ENCODE assay signal across 8 cellular contexts in the genomic region with DNA sequence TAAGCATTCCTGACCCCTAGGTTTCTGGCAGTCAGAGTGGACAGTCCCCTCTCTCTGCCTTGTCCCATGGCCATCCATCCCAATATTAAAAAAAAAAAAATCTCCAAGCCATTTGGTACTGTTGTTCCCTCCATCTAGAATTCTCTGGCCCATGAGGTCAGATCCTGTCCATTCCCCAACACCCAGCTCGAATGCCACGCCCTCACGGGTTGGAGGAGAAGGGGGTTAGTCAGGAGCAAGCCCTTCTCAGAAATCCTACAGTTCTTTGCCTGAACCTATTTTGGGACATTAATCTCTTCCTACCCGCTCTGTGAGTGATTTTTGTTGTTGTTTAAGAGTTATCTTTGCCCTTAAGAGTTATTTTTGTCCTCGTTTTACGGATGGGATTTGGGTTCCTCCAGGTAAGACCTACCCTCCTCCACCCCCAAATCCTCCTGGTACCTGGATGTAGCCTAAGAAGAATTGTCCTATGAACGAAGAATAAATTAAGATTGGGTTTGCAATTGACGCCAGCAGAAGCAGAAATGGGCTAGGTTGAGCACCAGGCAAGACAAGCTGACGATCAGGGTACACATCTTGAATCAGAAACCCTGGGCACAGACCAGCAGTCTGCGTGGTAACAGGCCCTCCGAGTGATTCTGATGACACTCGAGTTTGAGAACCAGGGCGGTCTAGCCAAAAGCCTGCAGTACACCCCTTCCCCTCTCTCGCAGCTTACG. TPM values are rescaled to one million over a fixed set of nuclear protein-coding genes. Genes with fewer than 3 reads are reported as not detected.
DNase-seq lines count a peak whose midpoint lies in the region; ATAC-seq, FAIRE-seq and TF ChIP-seq lines count a peak whose summit lies in the region.

No MANE protein-coding gene starts in this region.

- no peaks in the 10 kb centered on the region for H4K20me1 ChIP-seq in astrocyte (ENCODE audit: insufficient read depth, low read length)

- peak overlapping the region; percentile 88 for H3K4me2 ChIP-seq in astrocyte (ENCODE audit: low read length)

- intact Hi-C loops in activated CD4-positive, alpha-beta memory T cell treated with anti-CD3 and anti-CD28 coated beads for 36 hours (cut with micrococcal nuclease): no loop called here
- intact Hi-C loops in stomach (cut with DNase I; ENCODE audit: low total_unique reads): no loop called here

- peaks cover 37% of the 10 kb centered on the region for H3K27me3 Mint-ChIP-seq in activated CD4-positive, alpha-beta memory T cell treated with anti-CD3 and anti-CD28 coated beads for 36 hours
- H3K27me3 Mint-ChIP-seq in activated CD4-positive, alpha-beta memory T cell treated with anti-CD3 and anti-CD28 coated beads, Interleukin-2, amount 10 ng/mL, durations not matched to agents 7 days and 5 days: peaks cover 60% of the 10 kb centered on the region
- peaks cover 20% of the 10 kb centered on the region for H3K27me3 Mint-ChIP-seq in astrocyte (ENCODE audit: low read depth, unreplicated experiment)

- no peaks in the 10 kb centered on the region for H3K36me3 Mint-ChIP-seq in activated CD4-positive, alpha-beta memory T cell treated with anti-CD3 and anti-CD28 coated beads for 36 hours
- no peaks in the 10 kb centered on the region for H3K36me3 Mint-ChIP-seq in activated CD4-positive, alpha-beta memory T cell treated with anti-CD3 and anti-CD28 coated beads, Interleukin-2, amount 10 ng/mL, durations not matched to agents 7 days and 5 days (ENCODE audit: low read depth)
- H3K36me3 Mint-ChIP-seq in astrocyte (ENCODE audit: low read depth, unreplicated experiment): peaks cover 2% of the 10 kb centered on the region

- peak overlapping the region; percentile 84 for H2AFZ ChIP-seq in astrocyte (ENCODE audit: low read depth, low read length)

- DNase-seq in activated CD4-positive, alpha-beta memory T cell treated with anti-CD3 and anti-CD28 coated beads for 36 hours: no peak
- no peak for DNase-seq in activated CD4-positive, alpha-beta memory T cell treated with anti-CD3 and anti-CD28 coated beads, Interleukin-2, amount 10 ng/mL, durations not matched to agents 7 days and 5 days
- DNase-seq in astrocyte (ENCODE audit: low read depth) (no peak), kidney epithelial cell (ENCODE audit: low read depth) (no peak), stomach (no peak), HUDEP-2 (lab: John Stamatoyannopoulos, UW; ENCODE audit: unreplicated experiment in 76 of 76) (no peak), KBM-7 (no peak)

- no peak overlapping the region for H3K27ac Mint-ChIP-seq in activated CD4-positive, alpha-beta memory T cell treated with anti-CD3 and anti-CD28 coated beads for 36 hours
- no peak overlapping the region for H3K27ac Mint-ChIP-seq in activated CD4-positive, alpha-beta memory T cell treated with anti-CD3 and anti-CD28 coated beads, Interleukin-2, amount 10 ng/mL, durations not matched to agents 7 days and 5 days
- no peak overlapping the region for H3K27ac Mint-ChIP-seq in astrocyte (ENCODE audit: unreplicated experiment)

- no peaks in the 10 kb centered on the region for H3K9me3 ChIP-seq in astrocyte (ENCODE audit: insufficient read depth, low read depth, low read length)
- H3K9me3 ChIP-seq in stomach: no peaks in the 10 kb centered on the region

- H3K9ac ChIP-seq in astrocyte (ENCODE audit: low read length): peak overlapping the region; percentile 45

- no peak for FAIRE-seq in astrocyte (lab: Jason Lieb, UNC)

- H3K4me1 ChIP-seq in astrocyte (ENCODE audit: insufficient read depth, low read length) (peaks cover 12% of the 10 kb centered on the region), stomach (peaks cover 0 to 14% (median 12%) of the 10 kb centered on the region in 4 donors)

- no peak for TF ChIP-seq POLR2A in stomach (IDR thresholded peaks at IDR 0.05)

- no peak overlapping the region for H3K27ac ChIP-seq in astrocyte (ENCODE audit: low read depth, low read length)
- no peak overlapping the region for H3K27ac ChIP-seq in stomach

- ATAC-seq in GM18873 (IDR thresholded peaks at IDR 0.05; ENCODE audit: low FRiP score, unreplicated experiment): no peak

- H3K9me3 Mint-ChIP-seq in activated CD4-positive, alpha-beta memory T cell treated with anti-CD3 and anti-CD28 coated beads for 36 hours: no peaks in the 10 kb centered on the region
- no peaks in the 10 kb centered on the region for H3K9me3 Mint-ChIP-seq in activated CD4-positive, alpha-beta memory T cell treated with anti-CD3 and anti-CD28 coated beads, Interleukin-2, amount 10 ng/mL, durations not matched to agents 7 days and 5 days
- no peaks in the 10 kb centered on the region for H3K9me3 Mint-ChIP-seq in astrocyte (ENCODE audit: unreplicated experiment)

- TF ChIP-seq CTCF in astrocyte (IDR thresholded peaks at IDR 0.05; ENCODE audit: insufficient read depth, low read depth, low read length) (no peak), kidney epithelial cell (IDR thresholded peaks at IDR 0.05; ENCODE audit: insufficient read depth, low read length, poor library complexity, severe bottlenecking) (no peak), stomach (IDR thresholded peaks at IDR 0.05) (no peak)

- in situ Hi-C loops in KBM-7 (cut with MboI; ENCODE audit: low pct_unique_long_range_greater_than_20kb, low sequenced_read_pairs): no loop called here

- H3K4me1 Mint-ChIP-seq in activated CD4-positive, alpha-beta memory T cell treated with anti-CD3 and anti-CD28 coated beads for 36 hours (ENCODE audit: low read depth): peaks cover 6% of the 10 kb centered on the region
- peaks cover 2% of the 10 kb centered on the region for H3K4me1 Mint-ChIP-seq in activated CD4-positive, alpha-beta memory T cell treated with anti-CD3 and anti-CD28 coated beads, Interleukin-2, amount 10 ng/mL, durations not matched to agents 7 days and 5 days
- peaks cover 17% of the 10 kb centered on the region for H3K4me1 Mint-ChIP-seq in astrocyte (ENCODE audit: low read depth, unreplicated experiment)

- TF ChIP-seq EP300 in stomach (IDR thresholded peaks at IDR 0.05): no peak

- peaks cover 17% of the 10 kb centered on the region for H3K27me3 ChIP-seq in astrocyte (ENCODE audit: insufficient read depth, low read length)
- H3K27me3 ChIP-seq in kidney epithelial cell (ENCODE audit: control insufficient read depth, insufficient read depth, low read length): peaks cover 11% of the 10 kb centered on the region
- H3K27me3 ChIP-seq in stomach: peaks cover 0 to 50% (median 31%) of the 10 kb centered on the region in 3 donors

- H3K36me3 ChIP-seq in astrocyte (ENCODE audit: insufficient read depth, low read length): no peaks in the 10 kb centered on the region
- no peaks in the 10 kb centered on the region for H3K36me3 ChIP-seq in kidney epithelial cell (ENCODE audit: control insufficient read depth, insufficient read depth, low read length)
- no peaks in the 10 kb centered on the region for H3K36me3 ChIP-seq in stomach

- peak overlapping the region; percentile 48 for H3K4me3 ChIP-seq in astrocyte (ENCODE audit: insufficient read depth, low read depth, low read length)
- H3K4me3 ChIP-seq in kidney epithelial cell (ENCODE audit: low read depth, low read length): peak overlapping the region; percentile 45
- peak overlapping the region; percentile 45 to 61 (median 58) for H3K4me3 ChIP-seq in stomach

- peak overlapping the region; percentile 5 for H3K4me3 Mint-ChIP-seq in activated CD4-positive, alpha-beta memory T cell treated with anti-CD3 and anti-CD28 coated beads for 36 hours
- H3K4me3 Mint-ChIP-seq in activated CD4-positive, alpha-beta memory T cell treated with anti-CD3 and anti-CD28 coated beads, Interleukin-2, amount 10 ng/mL, durations not matched to agents 7 days and 5 days: no peak overlapping the region
- H3K4me3 Mint-ChIP-seq in astrocyte (ENCODE audit: unreplicated experiment): peak overlapping the region; percentile 66

- CTCF ChIA-PET in activated CD4-positive, alpha-beta memory T cell treated with anti-CD3 and anti-CD28 coated beads for 36 hours (lab: Charles Lee): no interaction called here
- CTCF ChIA-PET in activated CD4-positive, alpha-beta memory T cell treated with anti-CD3 and anti-CD28 coated beads, Interleukin-2, amount 10 ng/mL, durations not matched to agents 7 days and 5 days (lab: Charles Lee): no interaction called here

- 61 to 75% (median 69%) methylated on average over 15 of the region's 15 CpGs for WGBS in stomach, 5 donors

- no peaks in the 10 kb centered on the region for H3K79me2 ChIP-seq in astrocyte (ENCODE audit: insufficient read depth, low read length)

- POLR2A ChIA-PET in activated CD4-positive, alpha-beta memory T cell treated with anti-CD3 and anti-CD28 coated beads for 36 hours (lab: Charles Lee): no interaction called here
- POLR2A ChIA-PET in activated CD4-positive, alpha-beta memory T cell treated with anti-CD3 and anti-CD28 coated beads, Interleukin-2, amount 10 ng/mL, durations not matched to agents 7 days and 5 days (lab: Charles Lee): no interaction called here

RNA-seq across cellular contexts. Expression of a gene that starts 1.0 kb away (rescaled TPM):
- not detected for total RNA-seq in activated CD4-positive, alpha-beta memory T cell treated with anti-CD3 and anti-CD28 coated beads for 36 hours
- total RNA-seq in activated CD4-positive, alpha-beta memory T cell treated with anti-CD3 and anti-CD28 coated beads, Interleukin-2, amount 10 ng/mL, durations not matched to agents 7 days and 5 days: not detected
- total RNA-seq in astrocyte: 1.0 TPM in 2 replicates
- total RNA-seq in kidney epithelial cell: 1.0 and 2.0 TPM in 2 replicates
- 1 to 10 TPM in 1 of 5 donors, not detected in 4; 1.3 TPM for total RNA-seq in stomach
- not detected for polyA plus RNA-seq in stomach

RNA-seq across cellular contexts. Expression of a gene that starts 30.0 kb away (rescaled TPM):
- total RNA-seq in activated CD4-positive, alpha-beta memory T cell treated with anti-CD3 and anti-CD28 coated beads for 36 hours: not detected
- not detected for total RNA-seq in activated CD4-positive, alpha-beta memory T cell treated with anti-CD3 and anti-CD28 coated beads, Interleukin-2, amount 10 ng/mL, durations not matched to agents 7 days and 5 days
- total RNA-seq in astrocyte: 92.8 and 146 TPM in 2 replicates
- total RNA-seq in kidney epithelial cell: 1.5 and 2.7 TPM in 2 replicates
- 10 to 100 TPM in 3 of 5 donors, 1 to 10 TPM in 1, not detected in 1; 6.7 to 40.0 (median 14.1) TPM for total RNA-seq in stomach
- polyA plus RNA-seq in stomach: 1 to 10 TPM in 2 of 3 donors, not detected in 1; 1.2 to 2.7 TPM
